ENCODE assay signal across 1 cellular context in genomic region chr6:157576621-157577390, GRCh38.
TF ChIP-seq lines count a peak whose summit lies in the region.

No MANE protein-coding gene starts in this region.

TF ChIP-seq in GM12878, 131 proteins besides CTCF, POLR2A, EP300 and RAD21 (continued from another document):
- TF ChIP-seq CUX1 (IDR thresholded peaks at IDR 0.05; ENCODE audit: insufficient replicate concordance, low read depth, low read length) (no peak), RCOR1 (conservative IDR thresholded peaks at IDR 0.05; ENCODE audit: low read depth, low read length) (no peak), ZNF217 (IDR thresholded peaks at IDR 0.05) (peak; percentile 35; the same call in 1 of the 2 replicates), TAF1 (IDR thresholded peaks at IDR 0.05; ENCODE audit: borderline replicate concordance, low read depth, low read length) (no peak)
